2 cellular contexts compared by ENCODE assay signal in the genomic region with DNA sequence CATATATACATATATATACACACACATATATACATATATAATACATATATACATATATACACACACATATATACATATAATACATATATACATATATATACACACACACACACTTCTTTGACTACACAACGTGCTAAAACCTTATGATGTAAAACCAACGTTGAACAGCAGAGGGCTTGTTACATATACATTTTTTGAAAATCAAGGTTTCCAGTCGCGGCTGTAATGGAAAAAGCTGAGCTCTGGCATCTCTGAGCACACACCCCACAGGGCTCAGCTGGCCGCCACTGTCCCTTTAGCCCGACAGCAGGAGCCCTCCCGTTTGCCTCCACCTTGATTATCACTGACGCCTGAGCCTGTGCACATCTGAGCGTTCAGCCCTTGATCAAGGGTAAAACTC. TPM values are rescaled to one million over a fixed set of nuclear protein-coding genes. Genes with fewer than 3 reads are reported as not detected.
"Had no signal": no experiment of that assay in that cellular context is flagged by ENCODE, and none has a peak within 500 bp of the region (broad histone marks: within the 10 kb centered on the region; RNA-seq: fewer than 3 reads in every experiment).

No MANE protein-coding gene starts in this region.

RNA-seq across cellular contexts. Expression of gene GPAT2, which starts 0.7 kb away (rescaled TPM):
- total RNA-seq: mesothelial cell of epicardium had no signal
- polyA plus RNA-seq: mammary epithelial cell had no signal
